Comparison of ENCODE assay signal across 10 cellular contexts in genomic region chr10:32985781-32986350, GRCh38. TPM values are rescaled to one million over a fixed set of nuclear protein-coding genes. Genes with fewer than 3 reads are reported as not detected.
A peak's percentile ranks its signal among the peaks of the same experiment; 100 is the strongest.
DNase-seq lines count a peak whose midpoint lies in the region; ATAC-seq, FAIRE-seq and TF ChIP-seq lines count a peak whose summit lies in the region.
"Had no signal": no experiment of that assay in that cellular context is flagged by ENCODE, and none has a peak within 500 bp of the region (broad histone marks: within the 10 kb centered on the region; RNA-seq: fewer than 3 reads in every experiment).

No MANE protein-coding gene starts in this region.

- no peak for ATAC-seq in HG03108 (IDR thresholded peaks at IDR 0.05; ENCODE audit: unreplicated experiment)

- no peak for TF ChIP-seq POLR2A in vagina (IDR thresholded peaks at IDR 0.05)

- H3K36me3 ChIP-seq in bronchial epithelial cell (ENCODE audit: control insufficient read depth, insufficient read depth, low read length) (no peaks in the 10 kb centered on the region), mesodermal cell (ENCODE audit: control insufficient read depth, insufficient read depth, low read length) (peaks cover 9% of the 10 kb centered on the region), vagina (no peaks in the 10 kb centered on the region)

- H3K27me3 ChIP-seq in bronchial epithelial cell (ENCODE audit: control insufficient read depth, insufficient read depth, low read length), result no peaks in the 10 kb centered on the region
- H3K27me3 ChIP-seq in vagina, result no peaks in the 10 kb centered on the region

- FAIRE-seq in bronchial epithelial cell (lab: Jason Lieb, UNC), result no peak

- TF ChIP-seq CTCF in bronchial epithelial cell (IDR thresholded peaks at IDR 0.05; ENCODE audit: insufficient read depth, low read length, severe bottlenecking), result no peak
- no peak for TF ChIP-seq CTCF in vagina (IDR thresholded peaks at IDR 0.05)

- WGBS in mesodermal cell (ENCODE audit: insufficient coverage in 2 of 2), 2 experiments, result 100% methylated on average over 1 of the region's 4 CpGs; no CpG with 5 or more reads in 1 of the 2 experiments

- peaks cover 41% of the 10 kb centered on the region for H3K4me1 ChIP-seq in mesodermal cell (ENCODE audit: control insufficient read depth, insufficient read depth, low read length, poor library complexity, severe bottlenecking)
- H3K4me1 ChIP-seq in vagina, result peaks cover 12% of the 10 kb centered on the region

- H3K9me3 ChIP-seq in mesodermal cell (ENCODE audit: control insufficient read depth, low read length) (peaks cover 3% of the 10 kb centered on the region), vagina (no peaks in the 10 kb centered on the region)

- DNase-seq in EH (ENCODE audit: low read depth), result peak; percentile 85
- DNase-seq in MV-4-11 (lab: John Stamatoyannopoulos, UW), result peak; percentile 77
- DNase-seq in bronchial epithelial cell (ENCODE audit: low read depth), result peak; percentile 73
- DNase-seq in activated CD4-positive, CD25-positive, alpha-beta regulatory T cell (lab: John Stamatoyannopoulos, UW), result no peak
- DNase-seq in occipital lobe (lab: John Stamatoyannopoulos, UW), result no peak
- no peak for DNase-seq in vagina (ENCODE audit: extremely low spot score in 2 of 2)
- DNase-seq: NCI-H1417 treated with DMSO at 0.1 percent for 48 hours, T-helper 1 cell had no signal

- intact Hi-C loops in vagina (cut with DNase I), result no loop called here

- H3K4me3 ChIP-seq in bronchial epithelial cell (ENCODE audit: low read depth, low read length) (no peak overlapping the region), mesodermal cell (ENCODE audit: extremely low read depth, insufficient read depth, low read length, poor library complexity, severe bottlenecking) (no peak overlapping the region), vagina (no peak overlapping the region)

- H3K27ac ChIP-seq in mesodermal cell (ENCODE audit: low read depth, low read length, severe bottlenecking) (peak overlapping the region; percentile 77), vagina (no peak overlapping the region)

RNA-seq across cellular contexts. Expression of gene ITGB1, which starts 27.8 kb away (rescaled TPM):
- total RNA-seq in bronchial epithelial cell (1,469 and 1,763 TPM in 2 replicates), occipital lobe (102 TPM), vagina (193 TPM)
- 2,053 TPM for polyA plus RNA-seq in mesodermal cell (2013, experiment 1 of 2)
- 2,142 TPM for polyA plus RNA-seq in mesodermal cell (2013, experiment 2 of 2)

Comparison
In these comparisons a context has a peak if more than half of its experiments do, and no peak if none do; other contexts are left out.
1. DNase-seq: peak in EH (single experiment), MV-4-11 (single experiment) and bronchial epithelial cell (single experiment); none in activated CD4-positive, CD25-positive, alpha-beta regulatory T cell (0 of 4), occipital lobe (single experiment) and vagina (0 of 2).